9 cellular contexts compared by ENCODE assay signal in genomic region chr3:170622369-170623159, GRCh38. TPM values are rescaled to one million over a fixed set of nuclear protein-coding genes. Genes with fewer than 3 reads are reported as not detected.
DNase-seq lines count a peak whose midpoint lies in the region; ATAC-seq and TF ChIP-seq lines count a peak whose summit lies in the region.
"Had no signal": no experiment of that assay in that cellular context is flagged by ENCODE, and none has a peak within 500 bp of the region (broad histone marks: within the 10 kb centered on the region; RNA-seq: fewer than 3 reads in every experiment).

No MANE protein-coding gene starts in this region.

- peaks cover 30% of the 10 kb centered on the region for H3K4me1 Mint-ChIP-seq in osteocyte (ENCODE audit: unreplicated experiment)

- peaks cover 11% of the 10 kb centered on the region for H3K9me3 Mint-ChIP-seq in osteocyte (ENCODE audit: unreplicated experiment)

- peak; percentile 23 for TF ChIP-seq CTCF in osteocyte (IDR thresholded peaks at IDR 0.05)
- no peak for TF ChIP-seq CTCF in coronary artery (IDR thresholded peaks at IDR 0.05)

- H3K27me3 Mint-ChIP-seq in osteocyte (ENCODE audit: unreplicated experiment), result no peaks in the 10 kb centered on the region

- H3K27ac ChIP-seq in coronary artery, result no peak overlapping the region

- no peak overlapping the region for H3K4me3 Mint-ChIP-seq in osteocyte (ENCODE audit: unreplicated experiment)

- peak; percentile 93 for DNase-seq in EH (ENCODE audit: low read depth)
- peak; percentile 60 for DNase-seq in NCI-H446 treated with DMSO at 0.1 percent for 48 hours (lab: John Stamatoyannopoulos, UW)
- peak; percentile 93 for DNase-seq in fibroblast of the conjunctiva (ENCODE audit: low read depth)
- DNase-seq in osteocyte (ENCODE audit: extremely low spot score, unreplicated experiment), result no peak
- no peak for DNase-seq in GF-D8 (lab: John Stamatoyannopoulos, UW)
- no peak for DNase-seq in coronary artery (ENCODE audit: low spot score)

- ATAC-seq in GM18502 (IDR thresholded peaks at IDR 0.05; ENCODE audit: poor library complexity, unreplicated experiment) (no peak), HG02588 (IDR thresholded peaks at IDR 0.05; ENCODE audit: unreplicated experiment) (no peak)

- H3K36me3 Mint-ChIP-seq in osteocyte (ENCODE audit: unreplicated experiment), result peaks cover 5% of the 10 kb centered on the region

- H3K4me3 ChIP-seq in coronary artery, result no peak overlapping the region

- H3K27ac Mint-ChIP-seq in osteocyte (ENCODE audit: unreplicated experiment), result peak overlapping the region; percentile 79

RNA-seq across cellular contexts. Expression of gene SLC7A14, which starts 36.7 kb away (rescaled TPM):
- 1.8 and 2.1 TPM in 2 replicates for total RNA-seq in osteocyte
- total RNA-seq: HT-29 had no signal

Comparison
In these comparisons a context has a peak if more than half of its experiments do, and no peak if none do; other contexts are left out.
1. DNase-seq: peak in EH (single experiment), NCI-H446 treated with DMSO at 0.1 percent for 48 hours (single experiment) and fibroblast of the conjunctiva (single experiment); none in osteocyte (single experiment), GF-D8 (single experiment) and coronary artery (single experiment).